15 cellular contexts compared by ENCODE assay signal in the genomic region with DNA sequence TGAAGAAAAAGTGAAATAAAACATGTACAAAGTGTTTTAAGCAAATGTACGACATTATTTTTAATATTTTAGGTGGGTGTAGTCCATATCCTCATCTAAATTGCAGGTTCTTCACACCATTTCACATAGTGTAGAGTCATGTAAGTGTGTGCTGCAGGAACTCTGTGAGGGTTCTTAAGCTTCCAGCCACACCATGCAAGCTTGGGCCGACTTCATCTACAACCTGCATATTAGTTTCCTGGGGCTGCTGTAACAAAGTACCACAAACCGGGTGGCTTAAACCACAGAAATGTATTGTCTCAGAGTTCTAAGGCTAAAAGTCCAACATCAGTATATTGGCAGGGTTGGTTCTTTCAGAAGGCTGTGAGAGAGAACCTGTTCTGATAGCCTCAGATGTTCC. TPM values are rescaled to one million over a fixed set of nuclear protein-coding genes. Genes with fewer than 3 reads are reported as not detected.
DNase-seq lines count a peak whose midpoint lies in the region; ATAC-seq, FAIRE-seq and TF ChIP-seq lines count a peak whose summit lies in the region.
"Had no signal": no experiment of that assay in that cellular context is flagged by ENCODE, and none has a peak within 500 bp of the region (broad histone marks: within the 10 kb centered on the region; RNA-seq: fewer than 3 reads in every experiment).

No MANE protein-coding gene starts in this region.

- peaks cover 12% of the 10 kb centered on the region for H3K36me3 Mint-ChIP-seq in activated naive CD4-positive, alpha-beta T cell treated with anti-CD3 and anti-CD28 coated beads, Interleukin-2, amount 50 U/mL, for 24 hours
- no peaks in the 10 kb centered on the region for H3K36me3 Mint-ChIP-seq in activated naive CD4-positive, alpha-beta T cell treated with anti-CD3 and anti-CD28 coated beads, Interleukin-2, amount 10 ng/mL, durations not matched to agents 7 days and 5 days
- H3K36me3 Mint-ChIP-seq in activated naive CD8-positive, alpha-beta T cell: peaks cover 7% of the 10 kb centered on the region
- peaks cover 23% of the 10 kb centered on the region for H3K36me3 Mint-ChIP-seq in stimulated activated effector memory CD8-positive, alpha-beta T cell treated with anti-CD3 and anti-CD28 coated beads, Interleukin-12 subunit alpha, Interleukin-12 subunit beta, amount 100 ng/mL, for 72 hours

- H3K4me3 Mint-ChIP-seq in activated naive CD4-positive, alpha-beta T cell treated with anti-CD3 and anti-CD28 coated beads, Interleukin-2, amount 50 U/mL, for 24 hours: peak overlapping the region; percentile 57
- H3K4me3 Mint-ChIP-seq in activated naive CD4-positive, alpha-beta T cell treated with anti-CD3 and anti-CD28 coated beads, Interleukin-2, amount 10 ng/mL, durations not matched to agents 7 days and 5 days: no peak overlapping the region
- H3K4me3 Mint-ChIP-seq in activated naive CD8-positive, alpha-beta T cell: peak overlapping the region; percentile 65
- H3K4me3 Mint-ChIP-seq in stimulated activated effector memory CD8-positive, alpha-beta T cell treated with anti-CD3 and anti-CD28 coated beads, Interleukin-12 subunit alpha, Interleukin-12 subunit beta, amount 100 ng/mL, for 72 hours: peak overlapping the region; percentile 73

- no peak for ATAC-seq in stimulated activated effector memory CD8-positive, alpha-beta T cell treated with anti-CD3 and anti-CD28 coated beads, Interleukin-12 subunit alpha, Interleukin-12 subunit beta, amount 100 ng/mL, for 72 hours
- ATAC-seq: Right ventricle myocardium inferior had no signal

- TF ChIP-seq CTCF in colonic mucosa (IDR thresholded peaks at IDR 0.05): no peak

- no peak for DNase-seq in activated naive CD4-positive, alpha-beta T cell treated with anti-CD3 and anti-CD28 coated beads, Interleukin-2, amount 10 ng/mL, durations not matched to agents 7 days and 5 days
- no peak for DNase-seq in GM19239 (ENCODE audit: insufficient read length, low spot score)
- DNase-seq in stimulated activated effector memory CD8-positive, alpha-beta T cell treated with anti-CD3 and anti-CD28 coated beads, Interleukin-12 subunit alpha, Interleukin-12 subunit beta, amount 100 ng/mL, for 72 hours (ENCODE audit: low spot score in 2 of 2): no peak
- no peak for DNase-seq in stimulated activated CD4-positive, alpha-beta T cell treated with anti-CD3 and anti-CD28 coated beads, Interleukin-4, amount 100 ng/mL, for 24 hours
- DNase-seq in colonic mucosa: no peak
- DNase-seq: ACHN, DMS 273 treated with DMSO at 0.1 percent for 48 hours, H7, KG1, NCI-H1092 treated with DMSO at 0.1 percent for 48 hours, NCI-H1694, NCI-H446 had no signal

- no peaks in the 10 kb centered on the region for H3K27me3 Mint-ChIP-seq in activated naive CD4-positive, alpha-beta T cell treated with anti-CD3 and anti-CD28 coated beads, Interleukin-2, amount 50 U/mL, for 24 hours
- H3K27me3 Mint-ChIP-seq in activated naive CD4-positive, alpha-beta T cell treated with anti-CD3 and anti-CD28 coated beads, Interleukin-2, amount 10 ng/mL, durations not matched to agents 7 days and 5 days: no peaks in the 10 kb centered on the region
- no peaks in the 10 kb centered on the region for H3K27me3 Mint-ChIP-seq in activated naive CD8-positive, alpha-beta T cell

- no peaks in the 10 kb centered on the region for H3K27me3 ChIP-seq in colonic mucosa

- peak; percentile 39 for FAIRE-seq in GM19239 (lab: Jason Lieb, UNC)

- CTCF ChIA-PET in activated naive CD4-positive, alpha-beta T cell treated with anti-CD3 and anti-CD28 coated beads, Interleukin-2, amount 10 ng/mL, durations not matched to agents 7 days and 5 days (lab: Charles Lee): interaction anchor here (2.6 kb wide), 1 partner anchor 15 kb away, joined by 8 read pairs; no protein-coding TSS in a partner anchor

- H3K9ac ChIP-seq in colonic mucosa (ENCODE audit: low read depth in 2 of 2, low read length in 2 of 2): no peak overlapping the region

- peak overlapping the region; percentile 92 for H3K27ac Mint-ChIP-seq in activated naive CD4-positive, alpha-beta T cell treated with anti-CD3 and anti-CD28 coated beads, Interleukin-2, amount 50 U/mL, for 24 hours
- no peak overlapping the region for H3K27ac Mint-ChIP-seq in activated naive CD4-positive, alpha-beta T cell treated with anti-CD3 and anti-CD28 coated beads, Interleukin-2, amount 10 ng/mL, durations not matched to agents 7 days and 5 days
- peak overlapping the region; percentile 93 for H3K27ac Mint-ChIP-seq in activated naive CD8-positive, alpha-beta T cell
- H3K27ac Mint-ChIP-seq in stimulated activated effector memory CD8-positive, alpha-beta T cell treated with anti-CD3 and anti-CD28 coated beads, Interleukin-12 subunit alpha, Interleukin-12 subunit beta, amount 100 ng/mL, for 72 hours: no peak overlapping the region

- H3K27ac ChIP-seq in colonic mucosa: no peak overlapping the region

- H3K9me3 Mint-ChIP-seq in activated naive CD4-positive, alpha-beta T cell treated with anti-CD3 and anti-CD28 coated beads, Interleukin-2, amount 50 U/mL, for 24 hours: peaks cover 7% of the 10 kb centered on the region
- H3K9me3 Mint-ChIP-seq in activated naive CD4-positive, alpha-beta T cell treated with anti-CD3 and anti-CD28 coated beads, Interleukin-2, amount 10 ng/mL, durations not matched to agents 7 days and 5 days: no peaks in the 10 kb centered on the region
- H3K9me3 Mint-ChIP-seq in activated naive CD8-positive, alpha-beta T cell (ENCODE audit: low read depth): no peaks in the 10 kb centered on the region
- H3K9me3 Mint-ChIP-seq in stimulated activated effector memory CD8-positive, alpha-beta T cell treated with anti-CD3 and anti-CD28 coated beads, Interleukin-12 subunit alpha, Interleukin-12 subunit beta, amount 100 ng/mL, for 72 hours: no peaks in the 10 kb centered on the region

- intact Hi-C loops in colonic mucosa (cut with DNase I): no loop called here

- H3K4me3 ChIP-seq in colonic mucosa: no peak overlapping the region

- no peaks in the 10 kb centered on the region for H3K4me1 ChIP-seq in colonic mucosa

- H3K36me3 ChIP-seq in colonic mucosa: no peaks in the 10 kb centered on the region

- H3K9me3 ChIP-seq in colonic mucosa: no peaks in the 10 kb centered on the region

- peaks cover 67% of the 10 kb centered on the region for H3K4me1 Mint-ChIP-seq in activated naive CD4-positive, alpha-beta T cell treated with anti-CD3 and anti-CD28 coated beads, Interleukin-2, amount 50 U/mL, for 24 hours
- peaks cover 48% of the 10 kb centered on the region for H3K4me1 Mint-ChIP-seq in activated naive CD4-positive, alpha-beta T cell treated with anti-CD3 and anti-CD28 coated beads, Interleukin-2, amount 10 ng/mL, durations not matched to agents 7 days and 5 days
- H3K4me1 Mint-ChIP-seq in activated naive CD8-positive, alpha-beta T cell (ENCODE audit: low read depth): peaks cover 60% of the 10 kb centered on the region
- peaks cover 68% of the 10 kb centered on the region for H3K4me1 Mint-ChIP-seq in stimulated activated effector memory CD8-positive, alpha-beta T cell treated with anti-CD3 and anti-CD28 coated beads, Interleukin-12 subunit alpha, Interleukin-12 subunit beta, amount 100 ng/mL, for 72 hours

RNA-seq across cellular contexts. Expression of a gene that starts 10.2 kb away (rescaled TPM):
- 100 to 1,000 TPM in 1 of 2 donors, 10 to 100 TPM in 1; 69.2 to 124 TPM for total RNA-seq in colonic mucosa

Comparison
In these comparisons a context has a peak if more than half of its experiments do, and no peak if none do; other contexts are left out.
1. H3K27ac Mint-ChIP-seq: peak in activated naive CD4-positive, alpha-beta T cell treated with anti-CD3 and anti-CD28 coated beads, Interleukin-2, amount 50 U/mL, for 24 hours (single experiment) and activated naive CD8-positive, alpha-beta T cell (single experiment); none in activated naive CD4-positive, alpha-beta T cell treated with anti-CD3 and anti-CD28 coated beads, Interleukin-2, amount 10 ng/mL, durations not matched to agents 7 days and 5 days (single experiment) and stimulated activated effector memory CD8-positive, alpha-beta T cell treated with anti-CD3 and anti-CD28 coated beads, Interleukin-12 subunit alpha, Interleukin-12 subunit beta, amount 100 ng/mL, for 72 hours (single experiment).